ENCODE assay signal across 13 cellular contexts in the genomic region with DNA sequence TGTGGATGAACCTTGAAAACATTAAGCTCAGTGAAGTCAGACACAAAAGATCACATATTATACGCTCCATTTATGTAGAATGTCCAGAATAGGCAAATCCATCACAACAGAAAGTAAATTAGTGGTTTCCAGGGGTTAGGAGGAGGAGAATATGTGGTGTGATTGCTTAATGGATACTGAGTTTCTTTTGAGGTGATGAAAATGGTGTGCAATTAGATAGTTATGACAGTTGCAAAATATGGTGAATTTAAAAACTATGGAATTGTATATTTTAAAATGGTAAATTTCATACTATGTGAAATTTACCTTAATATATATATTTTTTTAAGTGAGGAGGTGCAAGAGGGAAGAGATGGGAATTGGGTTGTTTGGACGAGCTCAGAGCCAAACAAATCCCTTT.
"Had no signal": no experiment of that assay in that cellular context is flagged by ENCODE, and none has a peak within 500 bp of the region (broad histone marks: within the 10 kb centered on the region; RNA-seq: fewer than 3 reads in every experiment).

No MANE protein-coding gene starts in this region.

- H3K27ac ChIP-seq: HL-60, SJSA1, SK-N-MC had no signal

- H3K4me3 ChIP-seq: SJSA1, SK-N-MC had no signal

- H3K4me1 ChIP-seq: SJSA1 had no signal

- FAIRE-seq: HTR-8/SVneo had no signal

- ATAC-seq: Panc1, PC-3 had no signal

- DNase-seq: KBM-7, NCI-H1105 treated with DMSO at 0.1 percent for 48 hours, NCI-H1694 treated with DMSO at 0.1 percent for 48 hours, NCI-H1930, NCI-H524, NCI-H526 treated with DMSO at 0.1 percent for 48 hours, PC-3, Right ventricle myocardium superior had no signal

- H3K9me3 ChIP-seq: SJSA1 had no signal
